Comparison of ENCODE assay signal across 8 cellular contexts in genomic region chr9:89408628-89409101, GRCh38.
DNase-seq lines count a peak whose midpoint lies in the region; ATAC-seq and TF ChIP-seq lines count a peak whose summit lies in the region.

No MANE protein-coding gene starts in this region.

- no peak overlapping the region for H4K5ac ChIP-seq in IMR-90 (ENCODE audit: low read depth, low read length)

- no peak overlapping the region for H3K18ac ChIP-seq in IMR-90 (ENCODE audit: low read depth, low read length)

- H3K9me3 ChIP-seq in IMR-90 (ENCODE audit: control insufficient read depth, insufficient read depth, low read length), result peaks cover 7% of the 10 kb centered on the region

- H3K9me3 Mint-ChIP-seq in activated CD8-positive, alpha-beta T cell treated with anti-CD3 and anti-CD28 coated beads for 36 hours, result peaks cover 11% of the 10 kb centered on the region
- peaks cover 12 to 14% of the 10 kb centered on the region in 2 donors for H3K9me3 Mint-ChIP-seq in stimulated activated naive CD8-positive, alpha-beta T cell treated with anti-CD3 and anti-CD28 coated beads, Interleukin-15, amount 100 ng/mL, for 72 hours
- H3K9me3 Mint-ChIP-seq in nephron progenitor cell, result peaks cover 22% of the 10 kb centered on the region

- no peak for TF ChIP-seq POLR2A in IMR-90 (IDR thresholded peaks at IDR 0.05; ENCODE audit: low read depth, low read length)

- 96% methylated on average over 4 of the region's 12 CpGs; no CpG with 5 or more reads in 1 of the 2 experiments for WGBS in IMR-90 (ENCODE audit: extremely low coverage in 2 of 2, insufficient read length in 1 of 2), 2 experiments

- H3K23ac ChIP-seq in IMR-90 (ENCODE audit: low read depth, low read length), result no peak overlapping the region

- ATAC-seq in IMR-90 (ENCODE audit: low read depth) (no peak; the same call in 1 of the 2 replicates), esophagus mucosa (peak; percentile 55), GM18520 (IDR thresholded peaks at IDR 0.05; ENCODE audit: unreplicated experiment) (no peak)
- ATAC-seq in activated CD8-positive, alpha-beta T cell treated with anti-CD3 and anti-CD28 coated beads for 36 hours, result peak; percentile 57
- peak; percentile 83 for ATAC-seq in stimulated activated naive CD8-positive, alpha-beta T cell treated with anti-CD3 and anti-CD28 coated beads, Interleukin-15, amount 100 ng/mL, for 72 hours

- H2BK120ac ChIP-seq in IMR-90 (ENCODE audit: low read depth, low read length), result no peak overlapping the region

- POLR2A ChIA-PET in IMR-90 (lab: Charles Lee; ENCODE audit: unreplicated experiment), result no interaction called here
- POLR2A ChIA-PET in activated CD8-positive, alpha-beta T cell treated with anti-CD3 and anti-CD28 coated beads for 36 hours (lab: Charles Lee), result interaction anchor here (0.9 to 2.0 kb wide), 6 partner anchors 9 to 81 kb away, joined by 3 to 6 read pairs (median 4); no protein-coding TSS in a partner anchor

- no peak overlapping the region for H2AK5ac ChIP-seq in IMR-90 (ENCODE audit: low read depth, low read length)

- H3K14ac ChIP-seq in IMR-90 (replicated peaks; ENCODE audit: low read depth, low read length), result no peak overlapping the region

- peaks cover 98% of the 10 kb centered on the region for H3K36me3 Mint-ChIP-seq in activated CD8-positive, alpha-beta T cell treated with anti-CD3 and anti-CD28 coated beads for 36 hours (ENCODE audit: low read depth)
- H3K36me3 Mint-ChIP-seq in nephron progenitor cell (ENCODE audit: low read depth), result peaks cover 35% of the 10 kb centered on the region

- H3K27me3 Mint-ChIP-seq in activated CD8-positive, alpha-beta T cell treated with anti-CD3 and anti-CD28 coated beads for 36 hours, result no peaks in the 10 kb centered on the region
- no peaks in the 10 kb centered on the region for H3K27me3 Mint-ChIP-seq in stimulated activated naive CD8-positive, alpha-beta T cell treated with anti-CD3 and anti-CD28 coated beads, Interleukin-15, amount 100 ng/mL, for 72 hours
- H3K27me3 Mint-ChIP-seq in nephron progenitor cell (ENCODE audit: low read depth, poor library complexity), result peaks cover 3% of the 10 kb centered on the region

- no peak overlapping the region for H3K4me3 ChIP-seq in IMR-90 (ENCODE audit: insufficient read depth, low read depth, low read length)

- H3K27ac ChIP-seq in IMR-90 (ENCODE audit: insufficient read depth, low read length), result no peak overlapping the region

- H2AK9ac ChIP-seq in IMR-90 (replicated peaks; ENCODE audit: low read depth, low read length, poor library complexity), result peak overlapping the region; percentile 30

- no peak overlapping the region for H3K4me2 ChIP-seq in IMR-90 (ENCODE audit: low read depth, low read length)

- no peaks in the 10 kb centered on the region for H4K20me1 ChIP-seq in IMR-90 (ENCODE audit: insufficient read depth, low read length)

- no peak overlapping the region for H2BK20ac ChIP-seq in IMR-90 (ENCODE audit: low read depth, low read length)

- dilution Hi-C loops in IMR-90 (cut with HindIII; ENCODE audit: low sequenced_read_pairs, unreplicated experiment), result no loop called here

- no peak overlapping the region for H3K56ac ChIP-seq in IMR-90 (ENCODE audit: extremely low read depth, insufficient read depth, low read length)

- no peak for DNase-seq in IMR-90
- peak; percentile 78 for DNase-seq in activated CD8-positive, alpha-beta T cell treated with anti-CD3 and anti-CD28 coated beads for 36 hours
- peak; percentile 42 to 70 for DNase-seq in stimulated activated naive CD8-positive, alpha-beta T cell treated with anti-CD3 and anti-CD28 coated beads, Interleukin-15, amount 100 ng/mL, for 72 hours
- DNase-seq in NCI-H2171 (lab: John Stamatoyannopoulos, UW), result no peak
- DNase-seq in nephron progenitor cell, result no peak
- DNase-seq in putamen (ENCODE audit: low spot score), result no peak

- H4K8ac ChIP-seq in IMR-90 (ENCODE audit: low read depth in 2 of 2, low read length in 2 of 2), result no peak overlapping the region

- TF ChIP-seq CTCF in IMR-90 (conservative IDR thresholded peaks at IDR 0.05; ENCODE audit: low read depth, low read length) (no peak), nephron progenitor cell (IDR thresholded peaks at IDR 0.05) (no peak)
- no peak for TF ChIP-seq CTCF in activated CD8-positive, alpha-beta T cell treated with anti-CD3 and anti-CD28 coated beads for 36 hours (IDR thresholded peaks at IDR 0.05)

- no peak overlapping the region for H4K91ac ChIP-seq in IMR-90 (ENCODE audit: insufficient read depth, low read depth, low read length)

- peaks cover 2% of the 10 kb centered on the region; the same call in 1 of the 2 replicates for H3K4me1 ChIP-seq in IMR-90 (ENCODE audit: control insufficient read depth, insufficient read depth, low read length)

- H2BK5ac ChIP-seq in IMR-90 (ENCODE audit: low read depth, low read length, poor library complexity, severe bottlenecking), result no peak overlapping the region

- TF ChIP-seq RAD21 in IMR-90 (IDR thresholded peaks at IDR 0.05; ENCODE audit: low read length), result no peak

- CTCF ChIA-PET in IMR-90 (lab: Yijun Ruan, JAX), result interaction anchor here (1.2 kb wide), 1 partner anchor 140 kb away, joined by 5 read pairs; no protein-coding TSS in a partner anchor
- CTCF ChIA-PET in activated CD8-positive, alpha-beta T cell treated with anti-CD3 and anti-CD28 coated beads for 36 hours (lab: Charles Lee), result interaction anchor here (0.6 to 4.4 kb wide), 5 partner anchors 15 to 141 kb away, joined by 3 to 47 read pairs (median 3); no protein-coding TSS in a partner anchor

- no peak overlapping the region for H2BK15ac ChIP-seq in IMR-90 (ENCODE audit: low read depth, low read length)

- H2AFZ ChIP-seq in IMR-90 (replicated peaks; ENCODE audit: low read length, poor library complexity), result peak overlapping the region; percentile 36

- BruUV-seq in IMR-90 (replicated peaks; lab: Mats Ljungman, UMichigan), result no TSS peak

- H3K9me1 ChIP-seq in IMR-90 (ENCODE audit: insufficient read depth, low read length), result no peaks in the 10 kb centered on the region

- H3K4me1 Mint-ChIP-seq in activated CD8-positive, alpha-beta T cell treated with anti-CD3 and anti-CD28 coated beads for 36 hours (ENCODE audit: low read depth), result peaks cover 95% of the 10 kb centered on the region
- H3K4me1 Mint-ChIP-seq in stimulated activated naive CD8-positive, alpha-beta T cell treated with anti-CD3 and anti-CD28 coated beads, Interleukin-15, amount 100 ng/mL, for 72 hours, result peaks cover 100% of the 10 kb centered on the region
- H3K4me1 Mint-ChIP-seq in nephron progenitor cell, result peaks cover 59% of the 10 kb centered on the region

- H3K27ac Mint-ChIP-seq in activated CD8-positive, alpha-beta T cell treated with anti-CD3 and anti-CD28 coated beads for 36 hours, result peak overlapping the region; percentile 95
- H3K27ac Mint-ChIP-seq in stimulated activated naive CD8-positive, alpha-beta T cell treated with anti-CD3 and anti-CD28 coated beads, Interleukin-15, amount 100 ng/mL, for 72 hours, result peak overlapping the region; percentile 42 to 66
- no peak overlapping the region for H3K27ac Mint-ChIP-seq in nephron progenitor cell

- no peaks in the 10 kb centered on the region for H3K27me3 ChIP-seq in IMR-90 (ENCODE audit: control insufficient read depth, insufficient read depth, low read length)

- in situ Hi-C loops in IMR-90 (cut with MboI; ENCODE audit: low sequenced_read_pairs), result no loop called here

- no peaks in the 10 kb centered on the region for H3K79me1 ChIP-seq in IMR-90 (ENCODE audit: low read depth in 1 of 2, low read length in 2 of 2)

- intact Hi-C loops in IMR-90 (cut with micrococcal nuclease), result no loop called here
- intact Hi-C loops in activated CD8-positive, alpha-beta T cell treated with anti-CD3 and anti-CD28 coated beads for 36 hours (cut with micrococcal nuclease), result no loop called here

- peak overlapping the region; percentile 40 for H3K4me3 Mint-ChIP-seq in activated CD8-positive, alpha-beta T cell treated with anti-CD3 and anti-CD28 coated beads for 36 hours
- peak overlapping the region; percentile 79 to 81 for H3K4me3 Mint-ChIP-seq in stimulated activated naive CD8-positive, alpha-beta T cell treated with anti-CD3 and anti-CD28 coated beads, Interleukin-15, amount 100 ng/mL, for 72 hours
- H3K4me3 Mint-ChIP-seq in nephron progenitor cell, result no peak overlapping the region

- no peak overlapping the region for H3K4ac ChIP-seq in IMR-90 (ENCODE audit: low read depth, low read length)

- no peak overlapping the region for H3K9ac ChIP-seq in IMR-90 (ENCODE audit: low read depth, low read length)

- no peaks in the 10 kb centered on the region for H3K36me3 ChIP-seq in IMR-90 (ENCODE audit: control insufficient read depth, insufficient read depth, low read length)

TF ChIP-seq in IMR-90, 13 proteins besides CTCF, POLR2A, EP300 and RAD21:
- TF ChIP-seq BHLHE40 (IDR thresholded peaks at IDR 0.05; ENCODE audit: low read depth, low read length) (no peak), USF2 (IDR thresholded peaks at IDR 0.05; ENCODE audit: low read depth, low read length) (no peak), FOS (IDR thresholded peaks at IDR 0.05; ENCODE audit: low read depth, low read length) (no peak), NFE2L2 (IDR thresholded peaks at IDR 0.05; ENCODE audit: low read depth, low read length) (no peak)

Comparison
In these comparisons a context has a peak if more than half of its experiments do, and no peak if none do; other contexts are left out.
1. ATAC-seq: peak in activated CD8-positive, alpha-beta T cell treated with anti-CD3 and anti-CD28 coated beads for 36 hours (single experiment), esophagus mucosa (single experiment) and stimulated activated naive CD8-positive, alpha-beta T cell treated with anti-CD3 and anti-CD28 coated beads, Interleukin-15, amount 100 ng/mL, for 72 hours (single experiment); none in IMR-90 (single experiment) and GM18520 (single experiment).
2. DNase-seq: peak in activated CD8-positive, alpha-beta T cell treated with anti-CD3 and anti-CD28 coated beads for 36 hours (single experiment) and stimulated activated naive CD8-positive, alpha-beta T cell treated with anti-CD3 and anti-CD28 coated beads, Interleukin-15, amount 100 ng/mL, for 72 hours (2 of 2); none in IMR-90 (single experiment), NCI-H2171 (single experiment), nephron progenitor cell (single experiment) and putamen (single experiment).